21 cellular contexts compared by ENCODE assay signal in genomic region chr1:65911679-65912078, GRCh38.
"Had no signal": no experiment of that assay in that cellular context is flagged by ENCODE, and none has a peak within 500 bp of the region (broad histone marks: within the 10 kb centered on the region; RNA-seq: fewer than 3 reads in every experiment).

No MANE protein-coding gene starts in this region.

- H3K4me1 ChIP-seq: ascending aorta, breast epithelium, esophagus squamous epithelium, gastrocnemius medialis, transverse colon had no signal

- H3K27ac Mint-ChIP-seq: activated CD4-positive, alpha-beta T cell treated with anti-CD3 and anti-CD28 coated beads, Interleukin-2, amount 10 ng/mL, durations not matched to agents 7 days and 5 days; activated CD8-positive, alpha-beta memory T cell treated with anti-CD3 and anti-CD28 coated beads, Interleukin-2, amount 10 ng/mL, durations not matched to agents 7 days and 5 days; activated CD8-positive, alpha-beta T cell treated with anti-CD3 and anti-CD28 coated beads for 36 hours; activated naive CD4-positive, alpha-beta T cell treated with anti-CD3 and anti-CD28 coated beads, Interleukin-2, amount 50 U/mL, for 72 hours; effector memory CD8-positive, alpha-beta T cell; natural killer cell treated with Interleukin-12 subunit alpha and Interleukin-12 subunit beta and Interleukin-15 and Interleukin-18, amount 100 ng/mL, for 72 hours; stimulated activated naive B cell treated with anti-CD40 and anti-IgM and Interleukin-4, amounts not matched to agents 10 μg/mL and 1 μg/mL and 100 μg/mL, for 72 hours had no signal

- DNase-seq: activated CD4-positive, alpha-beta T cell treated with anti-CD3 and anti-CD28 coated beads, Interleukin-2, amount 10 ng/mL, durations not matched to agents 7 days and 5 days; activated CD4-positive, CD25-positive, alpha-beta regulatory T cell treated with anti-CD3 and anti-CD28 coated beads, Interleukin-2, amount 50 U/mL, for 72 hours; activated CD8-positive, alpha-beta memory T cell treated with anti-CD3 and anti-CD28 coated beads, Interleukin-2, amount 10 ng/mL, durations not matched to agents 7 days and 5 days; activated CD8-positive, alpha-beta T cell treated with anti-CD3 and anti-CD28 coated beads for 36 hours; effector memory CD8-positive, alpha-beta T cell; esophagus squamous epithelium; gastrocnemius medialis; hippocampal formation; left ventricle myocardium superior; mammary epithelial cell; occipital lobe; stimulated activated CD4-positive, alpha-beta T cell treated with anti-CD3 and anti-CD28 coated beads, Interleukin-2, amount 100 ng/mL, for 48 hours; stimulated activated CD8-positive, alpha-beta memory T cell treated with anti-CD3 and anti-CD28 coated beads, Interleukin-4, amount 100 ng/mL, for 48 hours; stimulated activated naive B cell treated with anti-CD40 and anti-IgM and Interleukin-4, amounts not matched to agents 10 μg/mL and 1 μg/mL and 100 μg/mL, for 72 hours; transverse colon; WERI-Rb-1 had no signal

- H3K27me3 ChIP-seq: ascending aorta, breast epithelium, esophagus squamous epithelium, gastrocnemius medialis, transverse colon had no signal

- H3K4me3 ChIP-seq: ascending aorta, breast epithelium, esophagus squamous epithelium, gastrocnemius medialis, transverse colon had no signal

- H3K36me3 Mint-ChIP-seq: activated CD8-positive, alpha-beta memory T cell treated with anti-CD3 and anti-CD28 coated beads, Interleukin-2, amount 10 ng/mL, durations not matched to agents 7 days and 5 days; activated naive CD4-positive, alpha-beta T cell treated with anti-CD3 and anti-CD28 coated beads, Interleukin-2, amount 50 U/mL, for 72 hours; natural killer cell treated with Interleukin-12 subunit alpha and Interleukin-12 subunit beta and Interleukin-15 and Interleukin-18, amount 100 ng/mL, for 72 hours; stimulated activated naive B cell treated with anti-CD40 and anti-IgM and Interleukin-4, amounts not matched to agents 10 μg/mL and 1 μg/mL and 100 μg/mL, for 72 hours had no signal

- H3K27ac ChIP-seq: ascending aorta, breast epithelium, esophagus squamous epithelium, gastrocnemius medialis, transverse colon, WERI-Rb-1 had no signal

- H3K4me1 Mint-ChIP-seq: activated CD4-positive, alpha-beta T cell treated with anti-CD3 and anti-CD28 coated beads, Interleukin-2, amount 10 ng/mL, durations not matched to agents 7 days and 5 days; central memory CD8-positive, alpha-beta T cell; stimulated activated naive B cell treated with anti-CD40 and anti-IgM and Interleukin-4, amounts not matched to agents 10 μg/mL and 1 μg/mL and 100 μg/mL, for 72 hours had no signal

- H3K36me3 ChIP-seq: ascending aorta, breast epithelium, esophagus squamous epithelium, gastrocnemius medialis, transverse colon, WERI-Rb-1 had no signal

- H3K4me3 Mint-ChIP-seq: activated CD4-positive, alpha-beta T cell treated with anti-CD3 and anti-CD28 coated beads, Interleukin-2, amount 10 ng/mL, durations not matched to agents 7 days and 5 days; activated CD8-positive, alpha-beta memory T cell treated with anti-CD3 and anti-CD28 coated beads, Interleukin-2, amount 10 ng/mL, durations not matched to agents 7 days and 5 days; activated CD8-positive, alpha-beta T cell treated with anti-CD3 and anti-CD28 coated beads for 36 hours; central memory CD8-positive, alpha-beta T cell; effector memory CD8-positive, alpha-beta T cell; natural killer cell treated with Interleukin-12 subunit alpha and Interleukin-12 subunit beta and Interleukin-15 and Interleukin-18, amount 100 ng/mL, for 72 hours; stimulated activated naive B cell treated with anti-CD40 and anti-IgM and Interleukin-4, amounts not matched to agents 10 μg/mL and 1 μg/mL and 100 μg/mL, for 72 hours had no signal

- H3K9me3 ChIP-seq: ascending aorta, breast epithelium, esophagus squamous epithelium, gastrocnemius medialis, transverse colon had no signal

- H3K9me3 Mint-ChIP-seq: activated CD4-positive, alpha-beta T cell treated with anti-CD3 and anti-CD28 coated beads, Interleukin-2, amount 10 ng/mL, durations not matched to agents 7 days and 5 days; activated CD8-positive, alpha-beta T cell treated with anti-CD3 and anti-CD28 coated beads for 36 hours; activated naive CD4-positive, alpha-beta T cell treated with anti-CD3 and anti-CD28 coated beads, Interleukin-2, amount 50 U/mL, for 72 hours; central memory CD8-positive, alpha-beta T cell; effector memory CD8-positive, alpha-beta T cell; natural killer cell treated with Interleukin-12 subunit alpha and Interleukin-12 subunit beta and Interleukin-15 and Interleukin-18, amount 100 ng/mL, for 72 hours; stimulated activated naive B cell treated with anti-CD40 and anti-IgM and Interleukin-4, amounts not matched to agents 10 μg/mL and 1 μg/mL and 100 μg/mL, for 72 hours had no signal
